23 cellular contexts compared by ENCODE assay signal in the genomic region with DNA sequence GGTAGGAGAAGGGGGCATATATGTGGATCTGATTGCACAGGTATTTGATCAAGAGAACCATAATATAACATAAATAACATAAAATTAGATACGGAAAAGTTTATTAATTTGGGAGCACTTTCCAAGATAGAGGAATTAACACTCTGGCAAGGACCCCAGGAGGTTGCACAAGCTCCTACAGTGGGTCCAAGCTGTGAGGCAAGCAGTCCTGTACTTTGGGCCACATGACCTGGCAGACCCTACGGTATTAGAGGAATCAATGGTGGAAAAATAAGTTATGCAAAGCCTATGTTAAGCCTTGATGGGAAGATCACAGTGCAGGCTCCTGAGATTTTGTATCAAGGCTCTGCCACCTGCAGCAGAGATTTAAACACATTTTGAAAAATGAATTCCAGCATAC.
DNase-seq lines count a peak whose midpoint lies in the region; ATAC-seq and TF ChIP-seq lines count a peak whose summit lies in the region.
"Had no signal": no experiment of that assay in that cellular context is flagged by ENCODE, and none has a peak within 500 bp of the region (broad histone marks: within the 10 kb centered on the region; RNA-seq: fewer than 3 reads in every experiment).

No MANE protein-coding gene starts in this region.

- H3K4me3 ChIP-seq in right atrium auricular region (no peak overlapping the region), left ventricle myocardium inferior (no peak overlapping the region), aorta (ENCODE audit: low read length in 2 of 2) (no peak overlapping the region)
- H3K4me3 ChIP-seq: GM23248, HAP-1, SK-N-MC had no signal

- H3K4me1 ChIP-seq in right atrium auricular region (no peaks in the 10 kb centered on the region), left ventricle myocardium inferior (no peaks in the 10 kb centered on the region), aorta (ENCODE audit: control insufficient read depth in 1 of 2, insufficient read depth in 2 of 2, low read length in 2 of 2) (no peaks in the 10 kb centered on the region)
- H3K4me1 ChIP-seq: BE2C, HAP-1 had no signal

- intact Hi-C loops in Right ventricle myocardium inferior (cut with DNase I) (no loop called here), left ventricle myocardium inferior (cut with micrococcal nuclease) (no loop called here), aorta (cut with DNase I) (no loop called here)

- 62 to 89% methylated on average over 2 of the region's 2 CpGs for WGBS in aorta, 2 donors

- TF ChIP-seq CTCF in right atrium auricular region (IDR thresholded peaks at IDR 0.05): no peak
- TF ChIP-seq CTCF in left ventricle myocardium inferior (IDR thresholded peaks at IDR 0.05; ENCODE audit: borderline replicate concordance): no peak

- DNase-seq in Right ventricle myocardium inferior (ENCODE audit: missing footprints) (peak; percentile 72), right atrium auricular region (ENCODE audit: low spot score) (no peak), left ventricle myocardium inferior (peak; percentile 31), mucosa of gallbladder (ENCODE audit: low spot score) (peak; percentile 14), aorta (peak; percentile 48 to 71), NCI-H446 treated with DMSO at 0.1 percent for 48 hours (lab: John Stamatoyannopoulos, UW) (no peak)
- no peak for DNase-seq in activated CD4-positive, alpha-beta T cell treated with anti-CD3 and anti-CD28 coated beads for 48 hours
- DNase-seq: BE2C, DMS153, DND-41, GM23248, MM.1S, NCI-H2029, NCI-H446, NCI-H526, NCI-H82, SIG-M5 had no signal

- H3K9me3 ChIP-seq in right atrium auricular region (no peaks in the 10 kb centered on the region), left ventricle myocardium inferior (replicated peaks) (no peaks in the 10 kb centered on the region), aorta (ENCODE audit: control insufficient read depth, low read length) (peaks cover 1% of the 10 kb centered on the region)
- H3K9me3 ChIP-seq: BE2C, HAP-1 had no signal

- no peaks in the 10 kb centered on the region for H3K27me3 ChIP-seq in right atrium auricular region
- H3K27me3 ChIP-seq in left ventricle myocardium inferior (ENCODE audit: low read depth): no peaks in the 10 kb centered on the region
- no peaks in the 10 kb centered on the region for H3K27me3 ChIP-seq in aorta (ENCODE audit: control insufficient read depth in 1 of 2, insufficient read depth in 2 of 2, low read length in 1 of 2)
- H3K27me3 ChIP-seq: BE2C had no signal

- ATAC-seq in Right ventricle myocardium inferior (peak; percentile 84), aorta (ENCODE audit: low FRiP score) (peak; percentile 91), GM18520 (IDR thresholded peaks at IDR 0.05; ENCODE audit: unreplicated experiment) (no peak)

- no peak overlapping the region for H3K27ac ChIP-seq in right atrium auricular region
- H3K27ac ChIP-seq in left ventricle myocardium inferior (replicated peaks): no peak overlapping the region
- H3K27ac ChIP-seq in aorta (ENCODE audit: low read depth in 1 of 2, low read length in 2 of 2): no peak overlapping the region
- H3K27ac ChIP-seq: 22Rv1, GM23248, KMS-11, RWPE1, SK-N-MC had no signal

- H3K36me3 ChIP-seq in right atrium auricular region (no peaks in the 10 kb centered on the region), left ventricle myocardium inferior (no peaks in the 10 kb centered on the region), aorta (ENCODE audit: control insufficient read depth in 1 of 2, insufficient read depth in 2 of 2, low read length in 1 of 2) (no peaks in the 10 kb centered on the region)
- H3K36me3 ChIP-seq: BE2C, HAP-1 had no signal

Comparison
In these comparisons a context has a peak if more than half of its experiments do, and no peak if none do; other contexts are left out.
1. DNase-seq: peak in Right ventricle myocardium inferior (single experiment), left ventricle myocardium inferior (single experiment), mucosa of gallbladder (single experiment) and aorta (2 of 2); none in right atrium auricular region (single experiment), activated CD4-positive, alpha-beta T cell treated with anti-CD3 and anti-CD28 coated beads for 48 hours (single experiment) and NCI-H446 treated with DMSO at 0.1 percent for 48 hours (single experiment).